9 cellular contexts compared by ENCODE assay signal in the genomic region with DNA sequence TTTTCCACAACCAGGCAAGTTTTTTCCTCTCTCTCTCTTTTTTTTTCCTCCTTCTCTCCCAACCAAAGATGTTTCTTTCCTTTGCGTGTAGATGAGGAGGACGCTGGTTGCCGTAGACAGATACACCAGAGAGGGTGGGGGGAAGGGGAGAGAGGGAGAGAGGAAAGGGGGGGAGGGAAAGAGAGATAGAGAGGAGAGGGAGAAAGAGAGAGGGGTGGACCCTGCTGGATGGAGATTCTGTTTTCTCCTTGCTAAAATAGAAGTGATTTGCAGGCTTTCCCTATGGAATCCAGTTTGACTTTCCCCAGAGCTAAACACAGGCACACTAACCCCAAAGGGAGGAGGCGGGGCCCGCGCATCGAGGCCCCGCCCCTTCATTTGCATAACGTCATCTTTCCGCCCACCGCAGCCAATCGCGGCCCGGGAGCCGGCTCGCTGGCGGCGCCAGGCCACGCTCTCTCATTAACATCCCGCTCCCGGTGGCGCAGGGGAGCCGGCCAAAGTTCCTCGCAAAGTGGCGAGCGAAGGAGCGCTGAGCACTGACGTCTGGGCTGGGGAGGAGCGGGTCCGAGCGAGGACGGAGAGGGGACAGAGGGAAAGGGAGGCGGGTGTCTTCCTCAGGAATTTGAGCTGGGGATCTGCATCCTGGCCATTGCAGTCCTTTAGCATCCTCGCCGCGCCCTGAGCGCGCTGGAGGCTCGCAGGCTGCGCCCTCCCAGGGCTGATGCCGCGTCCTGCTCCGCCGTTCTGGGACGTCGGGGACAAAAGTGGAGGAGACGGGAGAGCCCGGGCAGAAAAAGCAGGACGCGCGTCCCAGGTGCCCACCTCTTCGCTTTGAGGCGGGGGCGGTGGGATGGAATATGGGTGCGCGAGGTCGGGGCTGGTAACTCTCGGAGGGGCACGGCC. TPM values are rescaled to one million over a fixed set of nuclear protein-coding genes. Genes with fewer than 3 reads are reported as not detected.
DNase-seq lines count a peak whose midpoint lies in the region; ATAC-seq, FAIRE-seq and TF ChIP-seq lines count a peak whose summit lies in the region.
"Had no signal": no experiment of that assay in that cellular context is flagged by ENCODE, and none has a peak within 500 bp of the region (broad histone marks: within the 10 kb centered on the region; RNA-seq: fewer than 3 reads in every experiment).

No MANE protein-coding gene starts in this region.

- peak overlapping the region; percentile 83 for H2AFZ ChIP-seq in PC-3 (ENCODE audit: low read length)

- H3K27ac ChIP-seq in PC-3 (ENCODE audit: low read length) (no peak overlapping the region; the same call in 1 of the 2 replicates), neutrophil (no peak overlapping the region)
- H3K27ac ChIP-seq: epithelial cell of prostate had no signal

- peak; percentile 56 for ATAC-seq in GM21367 (IDR thresholded peaks at IDR 0.05; ENCODE audit: unreplicated experiment)
- ATAC-seq in PC-3, result peak; percentile 85

- TF ChIP-seq CTCF in PC-3 (conservative IDR thresholded peaks at IDR 0.05; ENCODE audit: low read depth, low read length), result no peak
- TF ChIP-seq CTCF in neutrophil (IDR thresholded peaks at IDR 0.05), result peak; percentile 40

- H4K20me1 ChIP-seq in PC-3 (ENCODE audit: low read length), result no peaks in the 10 kb centered on the region

- H3K4me3 ChIP-seq in PC-3 (ENCODE audit: low read length) (peak overlapping the region; percentile 72), neutrophil (ENCODE audit: low read depth in 1 of 2, low read length in 1 of 2) (peak overlapping the region; percentile 63 to 65)

- no peaks in the 10 kb centered on the region for H3K9me2 ChIP-seq in PC-3 (replicated peaks; ENCODE audit: low read length)

- BruUV-seq in PC-3 (replicated peaks; lab: Mats Ljungman, UMichigan), result no TSS peak

- H3F3A ChIP-seq in PC-3 (ENCODE audit: low read length, unreplicated experiment), result no peaks in the 10 kb centered on the region

- intact Hi-C loops in PC-3 (cut with micrococcal nuclease), result loop anchor here (1.0 to 5.0 kb wide), 3 partner anchors 225 to 359 kb away; no protein-coding TSS in a partner anchor

- POLR2A ChIA-PET in PC-3 (lab: Charles Lee; ENCODE audit: unreplicated experiment), result interaction anchor here (0.6 kb wide), 1 partner anchor 364 kb away, joined by 5 read pairs; no protein-coding TSS in a partner anchor

- no peaks in the 10 kb centered on the region for H3K9me3 ChIP-seq in PC-3 (ENCODE audit: low read length)
- no peaks in the 10 kb centered on the region for H3K9me3 ChIP-seq in neutrophil

- DNase-seq in COR-L47 (lab: John Stamatoyannopoulos, UW), result peak; percentile 9
- peak; percentile 78 for DNase-seq in HTR-8/SVneo (ENCODE audit: insufficient read length, low spot score)
- DNase-seq in PC-3, result peak; percentile 89
- peak; percentile 71 for DNase-seq in activated gamma-delta T cell (lab: John Stamatoyannopoulos, UW)
- peak; percentile 85 for DNase-seq in foreskin melanocyte
- peak; percentile 93 for DNase-seq in stromal cell of bone marrow (ENCODE audit: low read depth)

- H3K27me3 ChIP-seq in PC-3 (ENCODE audit: low read length), result peaks cover 10% of the 10 kb centered on the region
- H3K27me3 ChIP-seq in neutrophil, result peaks cover 100% of the 10 kb centered on the region

- FAIRE-seq in HTR-8/SVneo (lab: Jason Lieb, UNC), result no peak

- CTCF ChIA-PET in PC-3 (lab: Charles Lee), result interaction anchor here (1.0 kb wide), 1 partner anchor 1339 kb away, joined by 5 read pairs; no protein-coding TSS in a partner anchor

- H3K79me2 ChIP-seq in PC-3 (ENCODE audit: low read length), result no peaks in the 10 kb centered on the region

- H3K4me2 ChIP-seq in PC-3 (ENCODE audit: low read length), result peak overlapping the region; percentile 93

- no peaks in the 10 kb centered on the region for H3K36me3 ChIP-seq in PC-3 (ENCODE audit: low read depth, low read length)
- H3K36me3 ChIP-seq in neutrophil, result no peaks in the 10 kb centered on the region

- peaks cover 6% of the 10 kb centered on the region; the same call in 1 of the 2 replicates for H3K4me1 ChIP-seq in PC-3 (ENCODE audit: insufficient read depth, low read length)
- peaks cover 40 to 55% of the 10 kb centered on the region in 2 experiments for H3K4me1 ChIP-seq in neutrophil (ENCODE audit: control insufficient read depth in 1 of 2, insufficient read depth in 1 of 2, low read depth in 1 of 2, low read length in 1 of 2)

- H3K9ac ChIP-seq in PC-3 (ENCODE audit: low read length), result peak overlapping the region; percentile 42

RNA-seq across cellular contexts. Expression of a gene that starts 0.6 kb away (rescaled TPM):
- total RNA-seq in PC-3 (2014; rRNA removed), result 0.29 and 1.3 TPM in 2 replicates

Comparison
In these comparisons a context has a peak if more than half of its experiments do, and no peak if none do; other contexts are left out.
1. DNase-seq: peak in every context shown above with its lines; median percentile 93 in stromal cell of bone marrow; 89 in PC-3; 85 in foreskin melanocyte; 78 in HTR-8/SVneo; 71 in activated gamma-delta T cell; 9 in COR-L47.